Comparison of ENCODE assay signal across 25 cellular contexts in the genomic region with DNA sequence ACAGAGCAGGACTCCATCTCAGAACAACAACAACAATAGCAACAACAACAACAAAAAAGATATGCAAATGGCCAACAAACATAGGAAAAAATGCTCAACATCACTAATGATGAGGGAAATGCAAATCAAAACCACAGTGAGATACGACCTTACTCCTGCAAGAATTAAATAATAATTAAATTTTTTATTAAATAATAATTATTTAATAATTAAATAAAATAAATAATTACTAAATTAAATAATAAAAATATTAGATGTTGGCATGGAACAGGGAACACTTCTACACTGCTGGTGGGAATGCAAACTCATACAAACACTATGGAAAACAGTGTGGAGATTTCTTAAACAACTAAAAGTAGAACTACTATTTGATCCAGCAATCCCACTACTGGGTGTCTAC.
"Had no signal": no experiment of that assay in that cellular context is flagged by ENCODE, and none has a peak within 500 bp of the region (broad histone marks: within the 10 kb centered on the region; RNA-seq: fewer than 3 reads in every experiment).

No MANE protein-coding gene starts in this region.

- H3K27ac Mint-ChIP-seq: stimulated activated effector memory CD8-positive, alpha-beta T cell treated with anti-CD3 and anti-CD28 coated beads, Interleukin-12 subunit alpha, Interleukin-12 subunit beta, amount 100 ng/mL, for 72 hours; stimulated activated memory B cell treated with anti-CD40 and anti-IgM and Interleukin-4, amounts not matched to agents 10 μg/mL and 1 μg/mL and 100 μg/mL, for 72 hours; stimulated activated naive B cell treated with anti-CD40 and anti-IgM and Interleukin-4, amounts not matched to agents 10 μg/mL and 1 μg/mL and 100 μg/mL, for 72 hours; stimulated activated naive CD8-positive, alpha-beta T cell treated with anti-CD3 and anti-CD28 coated beads, Interleukin-15, Interleukin-2, amounts not matched to agents 100 ng/mL and 50 ng/mL, for 24 hours; type B pancreatic cell had no signal

- DNase-seq: stimulated activated CD4-positive, alpha-beta T cell treated with anti-CD3 and anti-CD28 coated beads, Interleukin-2, amount 100 ng/mL, for 48 hours; stimulated activated CD4-positive, alpha-beta T cell treated with anti-CD3 and anti-CD28 coated beads, Interleukin-4, amount 100 ng/mL, for 1 hour; stimulated activated CD4-positive, alpha-beta T cell treated with anti-CD3 and anti-CD28 coated beads, Interleukin-4, amount 100 ng/mL, for 24 hours; stimulated activated CD4-positive, alpha-beta T cell treated with anti-CD3 and anti-CD28 coated beads, Interleukin-4, amount 100 ng/mL, for 4 hours; stimulated activated CD8-positive, alpha-beta memory T cell treated with anti-CD3 and anti-CD28 coated beads, Interleukin-4, amount 100 ng/mL, for 48 hours; stimulated activated naive B cell treated with anti-CD40 and anti-IgM and Interleukin-4, amounts not matched to agents 10 μg/mL and 1 μg/mL and 100 μg/mL, for 72 hours; stimulated activated naive CD4-positive, alpha-beta T cell; stimulated activated naive CD4-positive, alpha-beta T cell treated with Interleukin-2 at 50 U/mL for 16 hours; stimulated activated naive CD8-positive, alpha-beta T cell treated with anti-CD3 and anti-CD28 coated beads, Interleukin-15, amount 100 ng/mL, for 72 hours; stimulated activated naive CD8-positive, alpha-beta T cell treated with anti-CD3 and anti-CD28 coated beads, Interleukin-15, Interleukin-2, amounts not matched to agents 100 U/mL and 50 U/mL, for 24 hours; stomach; substantia nigra; testis; thyroid gland; tibial artery; transverse colon; trophoblast cell; upper lobe of left lung; upper lobe of right lung; uterus had no signal

- H3K9me3 Mint-ChIP-seq: stimulated activated effector memory CD8-positive, alpha-beta T cell treated with anti-CD3 and anti-CD28 coated beads, Interleukin-12 subunit alpha, Interleukin-12 subunit beta, amount 100 ng/mL, for 72 hours; stimulated activated memory B cell treated with anti-CD40 and anti-IgM and Interleukin-4, amounts not matched to agents 10 μg/mL and 1 μg/mL and 100 μg/mL, for 72 hours; stimulated activated naive CD8-positive, alpha-beta T cell treated with anti-CD3 and anti-CD28 coated beads, Interleukin-15, amount 100 ng/mL, for 72 hours; stimulated activated naive CD8-positive, alpha-beta T cell treated with anti-CD3 and anti-CD28 coated beads, Interleukin-15, Interleukin-2, amounts not matched to agents 100 ng/mL and 50 ng/mL, for 24 hours had no signal

- H3K4me3 Mint-ChIP-seq: stimulated activated effector memory CD8-positive, alpha-beta T cell treated with anti-CD3 and anti-CD28 coated beads, Interleukin-12 subunit alpha, Interleukin-12 subunit beta, amount 100 ng/mL, for 72 hours; stimulated activated memory B cell treated with anti-CD40 and anti-IgM and Interleukin-4, amounts not matched to agents 10 μg/mL and 1 μg/mL and 100 μg/mL, for 72 hours; stimulated activated naive B cell treated with anti-CD40 and anti-IgM and Interleukin-4, amounts not matched to agents 10 μg/mL and 1 μg/mL and 100 μg/mL, for 72 hours; stimulated activated naive CD8-positive, alpha-beta T cell treated with anti-CD3 and anti-CD28 coated beads, Interleukin-15, amount 100 ng/mL, for 72 hours; stimulated activated naive CD8-positive, alpha-beta T cell treated with anti-CD3 and anti-CD28 coated beads, Interleukin-15, Interleukin-2, amounts not matched to agents 100 ng/mL and 50 ng/mL, for 24 hours; type B pancreatic cell had no signal

- H3K27me3 Mint-ChIP-seq: stimulated activated naive CD8-positive, alpha-beta T cell treated with anti-CD3 and anti-CD28 coated beads, Interleukin-15, amount 100 ng/mL, for 72 hours; stimulated activated naive CD8-positive, alpha-beta T cell treated with anti-CD3 and anti-CD28 coated beads, Interleukin-15, Interleukin-2, amounts not matched to agents 100 ng/mL and 50 ng/mL, for 24 hours; type B pancreatic cell had no signal

- H3K4me1 Mint-ChIP-seq: stimulated activated effector memory CD8-positive, alpha-beta T cell treated with anti-CD3 and anti-CD28 coated beads, Interleukin-12 subunit alpha, Interleukin-12 subunit beta, amount 100 ng/mL, for 72 hours; stimulated activated memory B cell treated with anti-CD40 and anti-IgM and Interleukin-4, amounts not matched to agents 10 μg/mL and 1 μg/mL and 100 μg/mL, for 72 hours; stimulated activated naive B cell treated with anti-CD40 and anti-IgM and Interleukin-4, amounts not matched to agents 10 μg/mL and 1 μg/mL and 100 μg/mL, for 72 hours; stimulated activated naive CD8-positive, alpha-beta T cell treated with anti-CD3 and anti-CD28 coated beads, Interleukin-15, amount 100 ng/mL, for 72 hours had no signal

- ATAC-seq: stimulated activated effector memory CD8-positive, alpha-beta T cell treated with anti-CD3 and anti-CD28 coated beads, Interleukin-12 subunit alpha, Interleukin-12 subunit beta, amount 100 ng/mL, for 72 hours; stimulated activated memory B cell treated with anti-CD40 and anti-IgM and Interleukin-4, amounts not matched to agents 10 μg/mL and 1 μg/mL and 100 μg/mL, for 72 hours; stimulated activated naive B cell treated with anti-CD40 and anti-IgM and Interleukin-4, amounts not matched to agents 10 μg/mL and 1 μg/mL and 100 μg/mL, for 72 hours; stimulated activated naive CD8-positive, alpha-beta T cell treated with anti-CD3 and anti-CD28 coated beads, Interleukin-15, amount 100 ng/mL, for 72 hours; stimulated activated naive CD8-positive, alpha-beta T cell treated with anti-CD3 and anti-CD28 coated beads, Interleukin-15, Interleukin-2, amounts not matched to agents 100 U/mL and 50 U/mL, for 24 hours; upper lobe of right lung had no signal

- FAIRE-seq: urothelium cell line had no signal

- H3K36me3 Mint-ChIP-seq: stimulated activated memory B cell treated with anti-CD40 and anti-IgM and Interleukin-4, amounts not matched to agents 10 μg/mL and 1 μg/mL and 100 μg/mL, for 72 hours; stimulated activated naive B cell treated with anti-CD40 and anti-IgM and Interleukin-4, amounts not matched to agents 10 μg/mL and 1 μg/mL and 100 μg/mL, for 72 hours; type B pancreatic cell had no signal
